ENCODE assay signal across 8 cellular contexts in the genomic region with DNA sequence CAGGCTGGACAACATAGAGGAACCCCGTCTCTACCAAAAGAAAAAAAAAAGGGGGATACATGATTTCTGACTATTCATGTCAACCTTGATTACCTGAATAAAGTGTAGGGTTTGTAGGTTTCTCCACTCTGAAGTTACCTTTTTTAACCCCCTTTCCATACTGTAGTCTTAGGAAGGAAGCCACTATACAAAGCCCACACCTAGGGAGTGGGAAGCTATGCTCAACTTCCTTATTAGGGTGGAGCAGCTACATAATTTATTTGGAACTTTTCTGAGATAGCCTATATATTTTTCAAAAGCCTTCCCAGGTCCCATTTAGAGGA. TPM values are rescaled to one million over a fixed set of nuclear protein-coding genes. Genes with fewer than 3 reads are reported as not detected.
DNase-seq lines count a peak whose midpoint lies in the region; ATAC-seq, FAIRE-seq and TF ChIP-seq lines count a peak whose summit lies in the region.

No MANE protein-coding gene starts in this region.

- 0% methylated on average over 1 of the region's 1 CpG for WGBS in SK-N-SH (ENCODE audit: low lambda C conversion rate)
- WGBS in prostate gland, result 0% methylated on average over 1 of the region's 1 CpG

- peak overlapping the region; percentile 98 for H3K9ac ChIP-seq in SK-N-SH

- H3K9me2 ChIP-seq in SK-N-SH, result no peaks in the 10 kb centered on the region

- TF ChIP-seq POLR2A in prostate gland (IDR thresholded peaks at IDR 0.05), result no peak
- no peak for TF ChIP-seq POLR2A in GM12891 (IDR thresholded peaks at IDR 0.05; ENCODE audit: low read depth, low read length)

- TF ChIP-seq CTCF in SK-N-SH (IDR thresholded peaks at IDR 0.05), result no peak
- TF ChIP-seq CTCF in fibroblast of mammary gland (conservative IDR thresholded peaks at IDR 0.05; ENCODE audit: control insufficient read depth, insufficient read depth, low read depth, low read length), result no peak
- TF ChIP-seq CTCF in prostate gland (IDR thresholded peaks at IDR 0.05), result no peak

- no peak for TF ChIP-seq RAD21 in SK-N-SH (IDR thresholded peaks at IDR 0.05; ENCODE audit: low read length)

- peak overlapping the region; percentile 91 for H3K4me2 ChIP-seq in SK-N-SH

- peaks cover 0 to 20% of the 10 kb centered on the region in 2 experiments; a peak in 1 of 4 replicates for H3K4me1 ChIP-seq in SK-N-SH (ENCODE audit: control insufficient read depth in 1 of 2, insufficient read depth in 2 of 2, low read depth in 1 of 2, low read length in 1 of 2)
- no peaks in the 10 kb centered on the region for H3K4me1 ChIP-seq in prostate gland (replicated peaks)

- DNase-seq in SK-N-SH (no peak), fibroblast of mammary gland (ENCODE audit: low read depth) (no peak), prostate gland (ENCODE audit: low spot score) (no peak), HTR-8/SVneo (ENCODE audit: insufficient read length, low spot score) (no peak), GM12891 (ENCODE audit: insufficient read length, low spot score) (no peak), NCI-H510A treated with DMSO at 0.1 percent for 48 hours (lab: John Stamatoyannopoulos, UW) (no peak)

- CTCF ChIA-PET in SK-N-SH (lab: Yijun Ruan, JAX), result no interaction called here

- peaks cover 62% of the 10 kb centered on the region for H3K79me2 ChIP-seq in SK-N-SH (ENCODE audit: insufficient read depth)

- FAIRE-seq in HTR-8/SVneo (lab: Jason Lieb, UNC), result no peak
- FAIRE-seq in GM12891 (lab: Jason Lieb, UNC), result no peak

- POLR2A ChIA-PET in SK-N-SH (lab: Yijun Ruan, JAX), result no interaction called here

- H3K4me3 ChIP-seq in GM08714 (ENCODE audit: low read length) (peak overlapping the region; percentile 79), SK-N-SH (ENCODE audit: low read depth in 2 of 2, low read length in 1 of 2) (peak overlapping the region; percentile 73 to 98), fibroblast of mammary gland (ENCODE audit: control insufficient read depth, low read depth, low read length) (peak overlapping the region; percentile 88), prostate gland (peak overlapping the region; percentile 89 to 91)

- intact Hi-C loops in prostate gland (cut with DNase I), result loop anchor here (1.0 to 10.0 kb wide), 3 partner anchors 9 to 464 kb away; a partner anchor contains a TSS

- H3K27me3 ChIP-seq in SK-N-SH (ENCODE audit: insufficient read depth) (no peaks in the 10 kb centered on the region), prostate gland (replicated peaks; ENCODE audit: insufficient read depth) (no peaks in the 10 kb centered on the region)

- no peak for TF ChIP-seq EP300 in SK-N-SH (IDR thresholded peaks at IDR 0.05; ENCODE audit: borderline replicate concordance in 1 of 2, low read depth in 1 of 2, low read length in 1 of 2)

- H3K36me3 ChIP-seq in SK-N-SH (replicated peaks in 1 of 2; ENCODE audit: control insufficient read depth in 1 of 2, insufficient read depth in 2 of 2, low read length in 1 of 2) (peaks cover 0 to 12% of the 10 kb centered on the region in 2 experiments), prostate gland (no peaks in the 10 kb centered on the region)

- H3K9me3 ChIP-seq in SK-N-SH, result no peaks in the 10 kb centered on the region
- no peaks in the 10 kb centered on the region for H3K9me3 ChIP-seq in prostate gland

- no peak for ATAC-seq in GM21447 (IDR thresholded peaks at IDR 0.05; ENCODE audit: unreplicated experiment)

- H3K27ac ChIP-seq in SK-N-SH (ENCODE audit: low read depth in 2 of 2, low read length in 1 of 2), result peak overlapping the region; percentile 72 to 89
- H3K27ac ChIP-seq in prostate gland, result peak overlapping the region; percentile 90 to 92

- H2AFZ ChIP-seq in SK-N-SH (ENCODE audit: low read depth), result peak overlapping the region; percentile 72

- H3F3A ChIP-seq in SK-N-SH (replicated peaks; ENCODE audit: insufficient read depth), result peaks cover 30% of the 10 kb centered on the region

- peaks cover 13% of the 10 kb centered on the region for H4K20me1 ChIP-seq in SK-N-SH (ENCODE audit: insufficient read depth)

TF ChIP-seq in SK-N-SH, 30 proteins besides CTCF, POLR2A, EP300 and RAD21:
- TF ChIP-seq SMC3 (IDR thresholded peaks at IDR 0.05; ENCODE audit: low read depth, low read length) (no peak), TCF12 (IDR thresholded peaks at IDR 0.05) (no peak), POLR2AphosphoS5 (IDR thresholded peaks at IDR 0.05; ENCODE audit: low read depth, low read length) (no peak), RFX5 (IDR thresholded peaks at IDR 0.05; ENCODE audit: low read length) (no peak), NRF1 (IDR thresholded peaks at IDR 0.05; ENCODE audit: low read depth, low read length) (no peak)

TF ChIP-seq in GM12891, 5 proteins besides CTCF, POLR2A, EP300 and RAD21:
- TF ChIP-seq PAX5 (IDR thresholded peaks at IDR 0.05; ENCODE audit: insufficient read depth, low read length, severe bottlenecking) (no peak), POLR2AphosphoS5 (IDR thresholded peaks at IDR 0.05; ENCODE audit: low read depth, low read length) (no peak), SPI1 (IDR thresholded peaks at IDR 0.05; ENCODE audit: low read depth, low read length) (no peak), POU2F2 (IDR thresholded peaks at IDR 0.05; ENCODE audit: low read depth, low read length) (no peak), TAF1 (IDR thresholded peaks at IDR 0.05; ENCODE audit: low read depth, low read length) (no peak)

RNA-seq across cellular contexts. Expression of a gene that starts 0.6 kb away (rescaled TPM):
- 140 and 195 TPM in 2 replicates for polyA plus RNA-seq in SK-N-SH (2012; rRNA removed)
- 181 and 188 TPM in 2 replicates for polyA plus RNA-seq in SK-N-SH (2012; cell fraction: cytosol; rRNA removed)
- 68.3 and 108 TPM in 2 replicates for polyA plus RNA-seq in SK-N-SH (2012; cell fraction: nucleus; rRNA removed)
- total RNA-seq in prostate gland, result 100 to 1,000 TPM; 101 to 150 TPM
- polyA plus RNA-seq in GM12891 (2012; ENCODE audit: low read depth, missing spikeins), result 95.9 TPM

RNA-seq across cellular contexts. Expression of a gene that starts 9.4 kb away (rescaled TPM):
- 37.1 and 51.3 TPM in 2 replicates for polyA plus RNA-seq in SK-N-SH (2012; rRNA removed)
- polyA plus RNA-seq in SK-N-SH (2012; cell fraction: cytosol; rRNA removed), result 34.8 and 43.2 TPM in 2 replicates
- 23.9 and 31.8 TPM in 2 replicates for polyA plus RNA-seq in SK-N-SH (2012; cell fraction: nucleus; rRNA removed)
- 10 to 100 TPM; 64.7 to 67.9 TPM for total RNA-seq in prostate gland
- 24.0 TPM for polyA plus RNA-seq in GM12891 (2012; ENCODE audit: low read depth, missing spikeins)
